ENCODE assay signal across 10 cellular contexts in the genomic region with DNA sequence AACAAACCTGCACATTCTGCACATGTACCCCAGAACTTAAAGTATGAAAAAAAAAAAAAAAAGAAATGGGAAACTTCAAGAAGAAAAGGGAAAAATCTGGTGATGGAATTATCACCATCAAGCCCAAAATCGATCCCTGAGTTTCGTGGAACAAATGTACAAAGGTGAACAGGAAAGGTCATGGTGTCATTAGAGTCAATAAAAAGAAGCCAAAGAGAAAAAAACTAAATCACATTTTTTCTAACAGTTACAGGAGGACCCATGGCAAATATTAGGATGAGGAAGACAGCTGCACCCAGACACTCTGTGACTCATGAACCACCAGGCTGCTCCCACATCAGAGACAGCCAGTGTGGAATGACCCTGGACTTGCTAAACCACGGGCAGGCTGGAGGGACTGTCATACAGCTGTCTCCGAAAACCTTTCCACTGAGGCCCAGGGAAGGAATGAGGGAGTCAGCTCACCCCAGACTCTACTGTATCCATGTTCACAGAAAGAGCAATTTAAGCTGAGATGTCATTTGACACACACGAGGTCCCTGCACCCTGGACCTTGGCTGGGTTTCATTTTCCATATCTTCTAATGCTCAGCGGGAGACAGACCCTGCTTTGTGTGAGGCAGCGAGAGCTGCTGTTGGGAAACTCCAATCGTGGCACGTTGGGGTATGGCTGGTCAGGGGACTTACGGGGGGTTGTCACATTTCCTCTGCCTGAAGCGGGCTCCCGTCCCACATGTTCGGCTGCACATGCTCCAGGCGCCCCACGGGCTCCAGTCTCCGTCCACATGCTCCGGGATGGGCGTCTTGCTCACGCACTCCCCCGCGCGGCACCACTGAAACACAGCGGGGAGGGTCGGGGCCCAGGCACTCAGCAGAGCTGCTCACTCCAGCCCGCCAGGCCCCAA.
A peak's percentile ranks its signal among the peaks of the same experiment; 100 is the strongest.
DNase-seq lines count a peak whose midpoint lies in the region; ATAC-seq and TF ChIP-seq lines count a peak whose summit lies in the region.
"Had no signal": no experiment of that assay in that cellular context is flagged by ENCODE, and none has a peak within 500 bp of the region (broad histone marks: within the 10 kb centered on the region; RNA-seq: fewer than 3 reads in every experiment).

No MANE protein-coding gene starts in this region.

- no peaks in the 10 kb centered on the region for H3K4me1 ChIP-seq in lung (ENCODE audit: control insufficient read depth in 2 of 2, insufficient read depth in 2 of 2, low read length in 2 of 2)
- no peaks in the 10 kb centered on the region for H3K4me1 ChIP-seq in upper lobe of left lung

- no peak for TF ChIP-seq EP300 in upper lobe of left lung (IDR thresholded peaks at IDR 0.05)

- TF ChIP-seq CTCF in lung (IDR thresholded peaks at IDR 0.05; ENCODE audit: control extremely low read depth, extremely low read depth) (no peak), upper lobe of left lung (IDR thresholded peaks at IDR 0.05) (peak in 4 of 6 experiments; percentile 38 to 47 (median 42))

- DNase-seq in activated naive CD4-positive, alpha-beta T cell treated with Interleukin-2 at 50 U/mL for 16 hours, result peak; percentile 24
- no peak for DNase-seq in activated naive CD4-positive, alpha-beta T cell (lab: John Stamatoyannopoulos, UW)
- DNase-seq in astrocyte of the hippocampus (ENCODE audit: low read depth, low spot score), result peak; percentile 37
- DNase-seq in lung (ENCODE audit: low spot score), result no peak
- peak; percentile 40 to 88 for DNase-seq in upper lobe of left lung
- DNase-seq: DND-41 had no signal

- H3K4me3 ChIP-seq in lung (peak overlapping the region; percentile 2), upper lobe of left lung (peak overlapping the region in 3 of 4 donors; percentile 27 to 37 (median 36))
- H3K4me3 ChIP-seq: SK-N-MC had no signal

- H3K9me3 ChIP-seq in lung (ENCODE audit: control insufficient read depth in 2 of 2, insufficient read depth in 1 of 2, low read length in 1 of 2), result no peaks in the 10 kb centered on the region
- H3K9me3 ChIP-seq in upper lobe of left lung, result no peaks in the 10 kb centered on the region

- H3K27me3 ChIP-seq in lung (ENCODE audit: control insufficient read depth, insufficient read depth), result no peaks in the 10 kb centered on the region
- H3K27me3 ChIP-seq in upper lobe of left lung, result no peaks in the 10 kb centered on the region

- H3K36me3 ChIP-seq in lung (ENCODE audit: control insufficient read depth in 2 of 2, insufficient read depth in 2 of 2, low read length in 2 of 2) (no peaks in the 10 kb centered on the region), upper lobe of left lung (no peaks in the 10 kb centered on the region)

- peak overlapping the region in 1 of 2 donors; percentile 62 for H3K27ac ChIP-seq in lung (ENCODE audit: low read depth in 1 of 2, low read length in 1 of 2)
- peak overlapping the region in 1 of 4 donors; percentile 4 for H3K27ac ChIP-seq in upper lobe of left lung
- H3K27ac ChIP-seq: SK-N-MC had no signal

- 48 to 67% methylated on average over 25 of the region's 25 CpGs for WGBS in lung, 2 donors
- WGBS in upper lobe of left lung, 2 donors, result 69 to 74% methylated on average over 24 to 25 of the region's 25 CpGs

- ATAC-seq in lung (ENCODE audit: insufficient read depth, low FRiP score) (peak; percentile 35), upper lobe of left lung (ENCODE audit: low FRiP score in 2 of 2) (peak; percentile 5 to 62), GM18517 (IDR thresholded peaks at IDR 0.05; ENCODE audit: unreplicated experiment) (no peak), GM19467 (IDR thresholded peaks at IDR 0.05; ENCODE audit: unreplicated experiment) (no peak), HG03571 (IDR thresholded peaks at IDR 0.05; ENCODE audit: unreplicated experiment) (no peak)

- no peak for TF ChIP-seq POLR2A in upper lobe of left lung (IDR thresholded peaks at IDR 0.05)

Comparison
In these comparisons a context has a peak if more than half of its experiments do, and no peak if none do; other contexts are left out.
1. DNase-seq: peak in activated naive CD4-positive, alpha-beta T cell treated with Interleukin-2 at 50 U/mL for 16 hours (single experiment), astrocyte of the hippocampus (single experiment) and upper lobe of left lung (2 of 2); none in activated naive CD4-positive, alpha-beta T cell (0 of 4) and lung (single experiment).
2. ATAC-seq: peak in lung (single experiment) and upper lobe of left lung (2 of 2); none in GM18517 (single experiment), GM19467 (single experiment) and HG03571 (single experiment).